In the genomic region with DNA sequence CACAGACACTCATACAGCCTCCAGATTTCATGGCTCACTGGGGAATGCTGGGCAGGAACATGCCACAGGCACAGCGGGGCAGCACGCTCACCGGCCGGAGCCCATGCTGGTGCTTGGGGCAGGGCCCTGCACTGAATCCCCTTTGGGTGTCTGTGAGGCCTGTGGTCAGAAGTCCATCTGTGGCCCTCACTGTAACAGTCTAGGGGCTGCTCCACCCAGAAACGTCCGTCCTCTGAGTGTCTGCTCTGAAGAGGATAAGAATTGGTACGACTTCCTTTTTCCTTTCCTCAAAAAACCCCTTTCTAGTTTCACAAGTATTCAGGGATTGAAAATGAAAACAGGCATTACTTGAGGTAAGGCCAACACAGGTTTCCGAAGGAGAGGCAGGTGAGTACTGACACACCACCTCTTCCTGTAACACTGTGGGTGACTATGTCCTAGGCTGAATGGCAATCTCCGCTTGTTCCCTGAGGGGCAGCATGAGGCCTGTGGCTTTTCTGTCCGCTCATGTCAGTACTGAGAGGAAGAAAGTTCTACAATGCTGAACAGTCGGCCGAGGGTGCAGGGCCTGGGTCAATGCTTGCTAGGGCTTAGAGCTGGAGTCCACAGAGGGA, we compare ENCODE assay signal across 11 cellular contexts. TPM values are rescaled to one million over a fixed set of nuclear protein-coding genes. Genes with fewer than 3 reads are reported as not detected.
A peak's percentile ranks its signal among the peaks of the same experiment; 100 is the strongest.
DNase-seq lines count a peak whose midpoint lies in the region; ATAC-seq, FAIRE-seq and TF ChIP-seq lines count a peak whose summit lies in the region.
"Had no signal": no experiment of that assay in that cellular context is flagged by ENCODE, and none has a peak within 500 bp of the region (broad histone marks: within the 10 kb centered on the region; RNA-seq: fewer than 3 reads in every experiment).

No MANE protein-coding gene starts in this region.

- H3K9ac ChIP-seq in H9 (ENCODE audit: extremely low read depth, insufficient read length, low read length) (no peak overlapping the region), OCI-LY3 (ENCODE audit: low read length) (no peak overlapping the region)

- H3K27me3 ChIP-seq in H9 (ENCODE audit: insufficient read depth, low read length) (no peaks in the 10 kb centered on the region), OCI-LY3 (ENCODE audit: low read depth, low read length) (no peaks in the 10 kb centered on the region), testis (no peaks in the 10 kb centered on the region), small intestine (ENCODE audit: control insufficient read depth in 2 of 2, insufficient read depth in 2 of 2, low read length in 2 of 2) (no peaks in the 10 kb centered on the region)

- no peak for FAIRE-seq in small intestine (lab: Jason Lieb, UNC)

- ATAC-seq in activated naive CD4-positive, alpha-beta T cell treated with anti-CD3 and anti-CD28 coated beads, Interleukin-2, amount 50 U/mL, for 72 hours = peak; percentile 64 to 87
- ATAC-seq: activated T-cell treated with anti-CD3 and anti-CD28 coated beads, Interleukin-2, amount 50 U/mL, for 4 hours; CD8-positive, alpha-beta T cell had no signal

- H3K9me3 Mint-ChIP-seq in activated naive CD4-positive, alpha-beta T cell treated with anti-CD3 and anti-CD28 coated beads, Interleukin-2, amount 50 U/mL, for 72 hours = no peaks in the 10 kb centered on the region
- no peaks in the 10 kb centered on the region for H3K9me3 Mint-ChIP-seq in activated naive CD4-positive, alpha-beta T cell treated with anti-CD3 and anti-CD28 coated beads, Interleukin-2, amount 10 ng/mL, durations not matched to agents 7 days and 5 days
- no peaks in the 10 kb centered on the region for H3K9me3 Mint-ChIP-seq in H9
- H3K9me3 Mint-ChIP-seq: activated T-cell treated with anti-CD3 and anti-CD28 coated beads, Interleukin-2, amount 50 U/mL, for 4 hours; CD8-positive, alpha-beta T cell; neural crest cell had no signal

- H3K79me2 ChIP-seq in H9 (ENCODE audit: insufficient read depth, low read length) (no peaks in the 10 kb centered on the region), OCI-LY3 (ENCODE audit: low read length) (no peaks in the 10 kb centered on the region)

- no peak overlapping the region for H4K5ac ChIP-seq in H9 (ENCODE audit: insufficient read length, low read depth, low read length)

- no peaks in the 10 kb centered on the region for H4K20me1 ChIP-seq in H9 (ENCODE audit: control insufficient read depth, insufficient read depth, insufficient read length)
- H4K20me1 ChIP-seq in OCI-LY3 (ENCODE audit: insufficient read depth, low read length) = no peaks in the 10 kb centered on the region

- H3K9me3 ChIP-seq in H9 (ENCODE audit: control insufficient read depth, low read depth, low read length) = no peaks in the 10 kb centered on the region
- no peaks in the 10 kb centered on the region for H3K9me3 ChIP-seq in OCI-LY3 (ENCODE audit: insufficient read depth, low read length)
- no peaks in the 10 kb centered on the region for H3K9me3 ChIP-seq in testis
- no peaks in the 10 kb centered on the region for H3K9me3 ChIP-seq in small intestine (ENCODE audit: control insufficient read depth, low read depth)

- peak overlapping the region; percentile 20 to 64 for H3K27ac Mint-ChIP-seq in activated naive CD4-positive, alpha-beta T cell treated with anti-CD3 and anti-CD28 coated beads, Interleukin-2, amount 50 U/mL, for 72 hours
- no peak overlapping the region for H3K27ac Mint-ChIP-seq in activated naive CD4-positive, alpha-beta T cell treated with anti-CD3 and anti-CD28 coated beads, Interleukin-2, amount 10 ng/mL, durations not matched to agents 7 days and 5 days
- peak overlapping the region in 2 of 3 experiments; percentile 21 to 88; a peak in 4 of 7 replicates for H3K27ac Mint-ChIP-seq in H9
- H3K27ac Mint-ChIP-seq: CD8-positive, alpha-beta T cell had no signal

- H3K4me3 Mint-ChIP-seq in activated naive CD4-positive, alpha-beta T cell treated with anti-CD3 and anti-CD28 coated beads, Interleukin-2, amount 10 ng/mL, durations not matched to agents 7 days and 5 days = no peak overlapping the region
- H3K4me3 Mint-ChIP-seq in H9 = no peak overlapping the region
- H3K4me3 Mint-ChIP-seq: activated T-cell treated with anti-CD3 and anti-CD28 coated beads, Interleukin-2, amount 50 U/mL, for 4 hours; CD8-positive, alpha-beta T cell; neural crest cell had no signal

- H2BK12ac ChIP-seq in H9 (ENCODE audit: insufficient read length, low read depth, low read length) = no peak overlapping the region

- TF ChIP-seq POLR2A in testis (IDR thresholded peaks at IDR 0.05) = no peak

- H3K27ac ChIP-seq in H9 (ENCODE audit: insufficient read length, low read depth, low read length) = no peak overlapping the region
- no peak overlapping the region for H3K27ac ChIP-seq in OCI-LY3 (ENCODE audit: low read length)
- peak overlapping the region; percentile 48 to 57 for H3K27ac ChIP-seq in testis
- H3K27ac ChIP-seq in small intestine (ENCODE audit: low read depth in 1 of 2, low read length in 1 of 2) = peak overlapping the region in 1 of 2 donors; percentile 32

- H4K91ac ChIP-seq in H9 (ENCODE audit: insufficient read length, low read depth, low read length) = peak overlapping the region; percentile 33

- intact Hi-C loops in testis (cut with DNase I; ENCODE audit: low total_unique reads) = no loop called here

- H3T11ph ChIP-seq in H9 (ENCODE audit: low read length) = no peak overlapping the region

- H3K4ac ChIP-seq in H9 (ENCODE audit: low read depth, low read length) = no peak overlapping the region

- peaks cover 8% of the 10 kb centered on the region for H3K4me1 Mint-ChIP-seq in activated naive CD4-positive, alpha-beta T cell treated with anti-CD3 and anti-CD28 coated beads, Interleukin-2, amount 10 ng/mL, durations not matched to agents 7 days and 5 days
- no peaks in the 10 kb centered on the region for H3K4me1 Mint-ChIP-seq in H9
- H3K4me1 Mint-ChIP-seq: neural crest cell had no signal

- H3K23ac ChIP-seq in H9 (ENCODE audit: insufficient read length, low read depth, low read length) = no peak overlapping the region

- no peaks in the 10 kb centered on the region for H3K79me1 ChIP-seq in H9 (ENCODE audit: insufficient read depth, low read depth, low read length, poor library complexity, severe bottlenecking)

- H2BK5ac ChIP-seq in H9 (ENCODE audit: insufficient read length, low read length) = no peak overlapping the region

- no peaks in the 10 kb centered on the region for H3K36me3 ChIP-seq in OCI-LY3 (replicated peaks; ENCODE audit: low read depth, low read length)
- no peaks in the 10 kb centered on the region for H3K36me3 ChIP-seq in testis (ENCODE audit: low read depth, missing control alignments)
- H3K36me3 ChIP-seq in small intestine (ENCODE audit: control insufficient read depth in 2 of 2, insufficient read depth in 2 of 2, low read length in 2 of 2) = no peaks in the 10 kb centered on the region

- no peak overlapping the region for H2AK5ac ChIP-seq in H9 (ENCODE audit: insufficient read length, low read length)

- H2BK20ac ChIP-seq in H9 (ENCODE audit: low read depth, low read length, poor library complexity, severe bottlenecking) = no peak overlapping the region

- no CpG with 5 or more reads among the region's 12 CpGs for WGBS in H9 (ENCODE audit: extremely low coverage, insufficient read length, low lambda C conversion rate)
- 86 to 91% methylated on average over 12 of the region's 12 CpGs for WGBS in testis, 2 donors
- WGBS in small intestine, 3 donors = 82 to 94% (median 88%) methylated on average over 12 of the region's 12 CpGs

- H3K18ac ChIP-seq in H9 (ENCODE audit: insufficient read length, low read depth, low read length) = no peak overlapping the region

- no peak overlapping the region for H2AFZ ChIP-seq in H9 (ENCODE audit: low read length)
- no peak overlapping the region for H2AFZ ChIP-seq in OCI-LY3 (ENCODE audit: low read depth, low read length)

- DNase-seq in activated naive CD4-positive, alpha-beta T cell treated with anti-CD3 and anti-CD28 coated beads, Interleukin-2, amount 50 U/mL, for 72 hours (ENCODE audit: low spot score in 2 of 2) = no peak
- DNase-seq in activated naive CD4-positive, alpha-beta T cell treated with anti-CD3 and anti-CD28 coated beads, Interleukin-2, amount 10 ng/mL, durations not matched to agents 7 days and 5 days = no peak
- DNase-seq in H9 = no peak
- DNase-seq in testis = no peak
- no peak for DNase-seq in small intestine
- DNase-seq in pons (ENCODE audit: low spot score) = no peak
- DNase-seq in SKM-1 (lab: John Stamatoyannopoulos, UW; ENCODE audit: unreplicated experiment) = no peak
- DNase-seq: activated T-cell treated with anti-CD3 and anti-CD28 coated beads, Interleukin-2, amount 50 U/mL, for 4 hours had no signal

- H3K23me2 ChIP-seq in H9 (ENCODE audit: insufficient read length, low read depth, low read length, poor library complexity, severe bottlenecking) = no peaks in the 10 kb centered on the region

- CTCF ChIA-PET in activated naive CD4-positive, alpha-beta T cell treated with anti-CD3 and anti-CD28 coated beads, Interleukin-2, amount 10 ng/mL, durations not matched to agents 7 days and 5 days (lab: Charles Lee) = interaction anchor here (0.7 kb wide), 1 partner anchor 14 kb away, joined by 3 read pairs; no protein-coding TSS in a partner anchor

- TF ChIP-seq CTCF in H9 (conservative IDR thresholded peaks at IDR 0.05) = no peak
- TF ChIP-seq CTCF in OCI-LY3 (IDR thresholded peaks at IDR 0.05; ENCODE audit: low read depth, low read length) = no peak
- TF ChIP-seq CTCF in testis (IDR thresholded peaks at IDR 0.05) = no peak

- H2BK15ac ChIP-seq in H9 (ENCODE audit: low read depth, low read length) = no peak overlapping the region

- no peak overlapping the region for H4K8ac ChIP-seq in H9 (replicated peaks; ENCODE audit: insufficient read length, low read depth, low read length)

- H3K14ac ChIP-seq in H9 (ENCODE audit: insufficient read depth, low read length) = no peak overlapping the region; the same call in 1 of the 2 replicates

- H3K56ac ChIP-seq in H9 (ENCODE audit: insufficient read length, low read depth, low read length) = no peak overlapping the region

- no peaks in the 10 kb centered on the region for H3K27me3 Mint-ChIP-seq in activated naive CD4-positive, alpha-beta T cell treated with anti-CD3 and anti-CD28 coated beads, Interleukin-2, amount 10 ng/mL, durations not matched to agents 7 days and 5 days
- no peaks in the 10 kb centered on the region for H3K27me3 Mint-ChIP-seq in H9 (ENCODE audit: low read depth)

- H2BK120ac ChIP-seq in H9 (ENCODE audit: low read depth, low read length, poor library complexity, severe bottlenecking) = no peak overlapping the region

- no peaks in the 10 kb centered on the region for H3K36me3 Mint-ChIP-seq in activated naive CD4-positive, alpha-beta T cell treated with anti-CD3 and anti-CD28 coated beads, Interleukin-2, amount 50 U/mL, for 72 hours
- H3K36me3 Mint-ChIP-seq in activated naive CD4-positive, alpha-beta T cell treated with anti-CD3 and anti-CD28 coated beads, Interleukin-2, amount 10 ng/mL, durations not matched to agents 7 days and 5 days = peaks cover 7% of the 10 kb centered on the region
- peaks cover 0 to 23% (median 12%) of the 10 kb centered on the region in 3 experiments; a peak in 6 of 7 replicates for H3K36me3 Mint-ChIP-seq in H9 (ENCODE audit: insufficient read depth in 1 of 3, low read depth in 3 of 3)

- H3K4me2 ChIP-seq in H9 (ENCODE audit: insufficient read depth, insufficient read length, low read length) (no peak overlapping the region), OCI-LY3 (ENCODE audit: low read length) (peak overlapping the region; percentile 32)

- no peaks in the 10 kb centered on the region for H3K4me1 ChIP-seq in H9 (ENCODE audit: insufficient read depth, low read length)
- peaks cover 11% of the 10 kb centered on the region for H3K4me1 ChIP-seq in OCI-LY3 (ENCODE audit: low read length)
- peaks cover 55% of the 10 kb centered on the region for H3K4me1 ChIP-seq in testis
- no peaks in the 10 kb centered on the region for H3K4me1 ChIP-seq in small intestine (ENCODE audit: control insufficient read depth in 2 of 2, insufficient read depth in 1 of 2, low read depth in 1 of 2, low read length in 1 of 2)

- no peak overlapping the region for H3K4me3 ChIP-seq in OCI-LY3 (ENCODE audit: low read length)
- no peak overlapping the region for H3K4me3 ChIP-seq in testis
- H3K4me3 ChIP-seq in small intestine (ENCODE audit: low read depth in 1 of 2, low read length in 2 of 2) = no peak overlapping the region

RNA-seq across cellular contexts. Expression of a gene that starts 42.5 kb away (rescaled TPM):
- 10 to 100 TPM; 21.9 to 23.6 TPM for total RNA-seq in activated naive CD4-positive, alpha-beta T cell treated with anti-CD3 and anti-CD28 coated beads, Interleukin-2, amount 50 U/mL, for 72 hours
- total RNA-seq in H9 (2021) (32.5 and 34.3 TPM in 2 replicates), testis (10 to 100 TPM; 38.9 to 55.2 TPM)
- polyA plus RNA-seq in testis (ENCODE audit: insufficient read depth, low read depth, low replicate concordance) (53.4 TPM), small intestine (10 to 100 TPM; 23.8 to 38.7 (median 30.0) TPM)

RNA-seq across cellular contexts. Expression of a gene that starts 44.7 kb away (rescaled TPM):
- total RNA-seq in activated naive CD4-positive, alpha-beta T cell treated with anti-CD3 and anti-CD28 coated beads, Interleukin-2, amount 50 U/mL, for 72 hours = 10 to 100 TPM; 15.8 to 16.5 TPM
- total RNA-seq in H9 (2021) = 17.2 and 20.3 TPM in 2 replicates
- 10 to 100 TPM; 39.0 to 53.6 TPM for total RNA-seq in testis
- 81.7 TPM for polyA plus RNA-seq in testis (ENCODE audit: insufficient read depth, low read depth, low replicate concordance)
- 10 to 100 TPM; 23.5 to 33.7 (median 27.3) TPM for polyA plus RNA-seq in small intestine

Comparison
In these comparisons a context has a peak if more than half of its experiments do, and no peak if none do; other contexts are left out.
1. H3K27ac ChIP-seq: peak in testis (2 of 2); none in H9 (single experiment) and OCI-LY3 (single experiment).